Comparison of ENCODE assay signal across 11 cellular contexts in the genomic region with DNA sequence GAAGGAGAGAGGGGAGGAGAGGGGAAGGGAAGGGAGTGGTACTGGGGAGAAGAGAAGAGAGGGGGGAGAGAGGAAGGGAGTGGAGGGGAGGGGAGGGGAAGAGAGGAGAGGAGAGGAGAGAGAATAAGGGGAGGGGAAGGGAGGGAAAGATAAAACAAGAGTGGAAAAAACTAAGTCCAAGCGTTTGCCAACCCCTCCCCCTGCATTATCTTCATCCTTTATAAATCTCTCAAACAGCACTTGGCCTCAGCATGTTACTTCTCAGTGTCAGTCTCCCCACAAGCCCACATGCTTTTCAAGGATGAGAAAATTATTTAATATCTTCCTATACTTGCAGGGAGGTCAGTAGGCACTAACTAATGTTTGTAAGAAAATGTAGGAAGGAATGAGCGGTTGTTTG.
"Had no signal": no experiment of that assay in that cellular context is flagged by ENCODE, and none has a peak within 500 bp of the region (broad histone marks: within the 10 kb centered on the region; RNA-seq: fewer than 3 reads in every experiment).

No MANE protein-coding gene starts in this region.

- H3K27ac ChIP-seq: GM23248 had no signal

- DNase-seq: GM23248, GOT3, H7, H9, HCEC 1CT, HFFc6 had no signal

- H2AFZ ChIP-seq: GM23248, GM23338 had no signal

- H3K36me3 ChIP-seq: HAP-1 had no signal

- FAIRE-seq: H1, H54 had no signal

- H3K4me2 ChIP-seq: GM23338 had no signal

- ATAC-seq: GM23338, HCT116 had no signal

- H3K9ac ChIP-seq: GM23248 had no signal

- H3K4me3 ChIP-seq: GM23248, GM23338, HAP-1 had no signal

- H3K4me1 ChIP-seq: HAP-1 had no signal

- H3K9me3 ChIP-seq: HAP-1 had no signal
